ENCODE assay signal across 13 cellular contexts in genomic region chr4:32858971-32859370, GRCh38.
A peak's percentile ranks its signal among the peaks of the same experiment; 100 is the strongest.
DNase-seq lines count a peak whose midpoint lies in the region; ATAC-seq and TF ChIP-seq lines count a peak whose summit lies in the region.
"Had no signal": no experiment of that assay in that cellular context is flagged by ENCODE, and none has a peak within 500 bp of the region (broad histone marks: within the 10 kb centered on the region; RNA-seq: fewer than 3 reads in every experiment).

No MANE protein-coding gene starts in this region.

- H3K27me3 Mint-ChIP-seq in HFFc6 (ENCODE audit: insufficient read depth): no peaks in the 10 kb centered on the region
- H3K27me3 Mint-ChIP-seq: activated naive CD8-positive, alpha-beta T cell treated with anti-CD3 and anti-CD28 coated beads, Interleukin-2, amount 10 ng/mL, durations not matched to agents 7 days and 5 days had no signal

- peaks cover 5% of the 10 kb centered on the region; the same call in 1 of the 2 replicates for H3K4me1 Mint-ChIP-seq in HFFc6 (ENCODE audit: low read depth)
- H3K4me1 Mint-ChIP-seq: activated naive CD8-positive, alpha-beta T cell treated with anti-CD3 and anti-CD28 coated beads, Interleukin-2, amount 10 ng/mL, durations not matched to agents 7 days and 5 days had no signal

- peaks cover 7% of the 10 kb centered on the region for H3K9me3 Mint-ChIP-seq in HFFc6

- no peak overlapping the region for H3K4me3 ChIP-seq in foreskin fibroblast (ENCODE audit: low read depth in 1 of 2, low read length in 2 of 2)
- H3K4me3 ChIP-seq: testis had no signal

- peak; percentile 24 for DNase-seq in ACHN
- peak; percentile 11 for DNase-seq in HFFc6
- peak; percentile 21 for DNase-seq in T1000 (lab: John Stamatoyannopoulos, UW)
- DNase-seq in foreskin fibroblast: peak; percentile 72 to 91
- no peak for DNase-seq in KBM-7
- DNase-seq in 8988T: no peak
- DNase-seq: activated CD8-positive, alpha-beta memory T cell treated with anti-CD3 and anti-CD28 coated beads for 24 hours; activated naive CD8-positive, alpha-beta T cell treated with anti-CD3 and anti-CD28 coated beads, Interleukin-2, amount 10 ng/mL, durations not matched to agents 7 days and 5 days; C1 segment of cervical spinal cord; NCI-H82; testis had no signal

- in situ Hi-C loops in ACHN (cut with HindIII; ENCODE audit: low pct_ligation_motif_present, low pct_unique_long_range_greater_than_20kb, low sequenced_read_pairs) (no loop called here), KBM-7 (cut with MboI; ENCODE audit: low pct_unique_long_range_greater_than_20kb, low sequenced_read_pairs) (no loop called here)

- TF ChIP-seq CTCF in HFFc6 (IDR thresholded peaks at IDR 0.05): no peak
- no peak for TF ChIP-seq CTCF in foreskin fibroblast (IDR thresholded peaks at IDR 0.05; ENCODE audit: low read depth, low read length)

- ATAC-seq in HG02852 (IDR thresholded peaks at IDR 0.05; ENCODE audit: unreplicated experiment) (no peak), HG03439 (IDR thresholded peaks at IDR 0.05; ENCODE audit: unreplicated experiment) (no peak)

- no peak overlapping the region for H3K27ac Mint-ChIP-seq in HFFc6
- H3K27ac Mint-ChIP-seq: activated naive CD8-positive, alpha-beta T cell treated with anti-CD3 and anti-CD28 coated beads, Interleukin-2, amount 10 ng/mL, durations not matched to agents 7 days and 5 days had no signal

- H3K36me3 Mint-ChIP-seq in HFFc6 (ENCODE audit: low read depth): no peaks in the 10 kb centered on the region
- H3K36me3 Mint-ChIP-seq: activated naive CD8-positive, alpha-beta T cell treated with anti-CD3 and anti-CD28 coated beads, Interleukin-2, amount 10 ng/mL, durations not matched to agents 7 days and 5 days had no signal

- no peak overlapping the region for H3K4me3 Mint-ChIP-seq in HFFc6
- H3K4me3 Mint-ChIP-seq: activated naive CD8-positive, alpha-beta T cell treated with anti-CD3 and anti-CD28 coated beads, Interleukin-2, amount 10 ng/mL, durations not matched to agents 7 days and 5 days had no signal

Comparison
In these comparisons a context has a peak if more than half of its experiments do, and no peak if none do; other contexts are left out.
1. DNase-seq: peak in ACHN (single experiment), HFFc6 (single experiment), T1000 (single experiment) and foreskin fibroblast (2 of 2); none in KBM-7 (single experiment) and 8988T (single experiment).